Comparison of ENCODE assay signal across 8 cellular contexts in the genomic region with DNA sequence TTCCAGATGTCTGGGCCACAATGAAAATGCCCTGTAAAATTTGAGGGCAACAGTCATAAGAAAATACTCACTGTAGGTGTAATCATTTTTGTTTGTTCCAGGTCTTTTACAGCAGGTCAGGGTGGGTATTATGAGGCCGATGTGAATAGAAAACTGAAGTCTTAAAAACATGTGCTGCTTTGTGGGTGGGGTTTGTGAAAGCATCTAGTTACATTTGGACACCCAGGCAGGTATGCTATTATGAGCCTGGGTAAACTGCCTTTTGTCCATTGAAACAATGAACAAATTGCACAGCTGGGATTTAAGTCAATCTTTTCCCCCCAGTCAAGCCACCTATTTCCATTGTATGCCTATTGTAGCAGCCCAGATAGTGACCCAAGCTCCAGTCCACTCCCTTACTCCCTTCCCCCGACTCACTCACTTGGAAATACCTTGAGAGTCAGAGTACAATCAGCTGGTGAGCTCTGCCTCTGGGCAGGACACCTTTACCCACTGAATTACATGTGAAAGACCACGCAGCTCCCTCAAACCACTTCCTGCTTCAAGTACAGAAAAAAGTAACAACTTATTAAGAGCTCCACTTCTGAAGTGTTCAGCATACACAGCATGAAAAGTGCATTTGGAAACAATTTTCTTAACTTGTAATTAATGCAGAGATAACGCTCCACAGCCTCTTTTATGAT. TPM values are rescaled to one million over a fixed set of nuclear protein-coding genes. Genes with fewer than 3 reads are reported as not detected.
DNase-seq lines count a peak whose midpoint lies in the region; ATAC-seq and TF ChIP-seq lines count a peak whose summit lies in the region.

No MANE protein-coding gene starts in this region.

- H3K27me3 ChIP-seq in MM.1S (replicated peaks; ENCODE audit: insufficient read depth, low read length) (no peaks in the 10 kb centered on the region), WERI-Rb-1 (ENCODE audit: insufficient read depth, low read depth, severe bottlenecking) (no peaks in the 10 kb centered on the region)

- peak overlapping the region; percentile 38; the same call in 1 of the 2 replicates for H2AFZ ChIP-seq in MM.1S (ENCODE audit: low read length)

- H3K4me1 Mint-ChIP-seq in activated CD4-positive, alpha-beta T cell treated with anti-CD3 and anti-CD28 coated beads, Interleukin-2, amount 10 ng/mL, durations not matched to agents 24 days and 14 days: peaks cover 48% of the 10 kb centered on the region
- peaks cover 8% of the 10 kb centered on the region for H3K4me1 Mint-ChIP-seq in stimulated activated memory B cell treated with anti-CD40 and anti-IgM and Interleukin-4, amounts not matched to agents 10 μg/mL and 1 μg/mL and 100 μg/mL, for 72 hours

- 0 out of 2 replicates have a peak, but pooled peaks cover 5% of the 10 kb centered on the region for H3K36me3 ChIP-seq in MM.1S (replicated peaks; ENCODE audit: insufficient read depth, low read length)
- no peaks in the 10 kb centered on the region for H3K36me3 ChIP-seq in WERI-Rb-1

- H3K4me2 ChIP-seq in MM.1S (ENCODE audit: low read depth, low read length): peak overlapping the region; percentile 75

- no peak overlapping the region for H3K4me3 Mint-ChIP-seq in activated CD4-positive, alpha-beta T cell treated with anti-CD3 and anti-CD28 coated beads, Interleukin-2, amount 10 ng/mL, durations not matched to agents 24 days and 14 days
- H3K4me3 Mint-ChIP-seq in stimulated activated memory B cell treated with anti-CD40 and anti-IgM and Interleukin-4, amounts not matched to agents 10 μg/mL and 1 μg/mL and 100 μg/mL, for 72 hours: no peak overlapping the region

- H3K79me2 ChIP-seq in MM.1S (ENCODE audit: low read length): peaks cover 40% of the 10 kb centered on the region

- H3K9me3 ChIP-seq in MM.1S (replicated peaks; ENCODE audit: insufficient read depth, low read length): no peaks in the 10 kb centered on the region
- no peaks in the 10 kb centered on the region for H3K9me3 ChIP-seq in WERI-Rb-1 (ENCODE audit: severe bottlenecking)

- no peaks in the 10 kb centered on the region for H3K9me2 ChIP-seq in MM.1S (replicated peaks; ENCODE audit: insufficient read depth, low read length)

- no peaks in the 10 kb centered on the region for H4K20me1 ChIP-seq in MM.1S (ENCODE audit: insufficient read depth, low read length)

- peaks cover 57% of the 10 kb centered on the region for H3F3A ChIP-seq in MM.1S (ENCODE audit: insufficient read depth, low read length)

- H3K27ac ChIP-seq in MM.1S (ENCODE audit: low read length): peak overlapping the region; percentile 98
- H3K27ac ChIP-seq in WERI-Rb-1: no peak overlapping the region

- peak overlapping the region; percentile 82 for H3K9ac ChIP-seq in MM.1S (ENCODE audit: low read length)

- no peaks in the 10 kb centered on the region for H3K36me3 Mint-ChIP-seq in activated CD4-positive, alpha-beta T cell treated with anti-CD3 and anti-CD28 coated beads, Interleukin-2, amount 10 ng/mL, durations not matched to agents 24 days and 14 days (ENCODE audit: low read depth)
- peaks cover 5% of the 10 kb centered on the region for H3K36me3 Mint-ChIP-seq in stimulated activated memory B cell treated with anti-CD40 and anti-IgM and Interleukin-4, amounts not matched to agents 10 μg/mL and 1 μg/mL and 100 μg/mL, for 72 hours

- peaks cover 3% of the 10 kb centered on the region for H3K9me3 Mint-ChIP-seq in activated CD4-positive, alpha-beta T cell treated with anti-CD3 and anti-CD28 coated beads, Interleukin-2, amount 10 ng/mL, durations not matched to agents 24 days and 14 days
- no peaks in the 10 kb centered on the region for H3K9me3 Mint-ChIP-seq in stimulated activated memory B cell treated with anti-CD40 and anti-IgM and Interleukin-4, amounts not matched to agents 10 μg/mL and 1 μg/mL and 100 μg/mL, for 72 hours

- no peak overlapping the region for H3K27ac Mint-ChIP-seq in activated CD4-positive, alpha-beta T cell treated with anti-CD3 and anti-CD28 coated beads, Interleukin-2, amount 10 ng/mL, durations not matched to agents 24 days and 14 days
- H3K27ac Mint-ChIP-seq in stimulated activated memory B cell treated with anti-CD40 and anti-IgM and Interleukin-4, amounts not matched to agents 10 μg/mL and 1 μg/mL and 100 μg/mL, for 72 hours: no peak overlapping the region

- H3K4me3 ChIP-seq in MM.1S (ENCODE audit: low read length) (peak overlapping the region; percentile 47), fibroblast of villous mesenchyme (ENCODE audit: low read depth, low read length) (peak overlapping the region; percentile 39), WERI-Rb-1 (ENCODE audit: low read depth, low read length) (no peak overlapping the region)

- H3K4me1 ChIP-seq in MM.1S (ENCODE audit: low read length): peaks cover 50% of the 10 kb centered on the region

- intact Hi-C loops in activated CD4-positive, alpha-beta T cell treated with anti-CD3 and anti-CD28 coated beads, Interleukin-2, amount 10 ng/mL, durations not matched to agents 24 days and 14 days (cut with micrococcal nuclease): no loop called here

- TF ChIP-seq CTCF in MM.1S (IDR thresholded peaks at IDR 0.05; ENCODE audit: low read length): no peak
- TF ChIP-seq CTCF in fibroblast of villous mesenchyme (IDR thresholded peaks at IDR 0.05; ENCODE audit: insufficient read depth, low read depth, low read length): no peak
- TF ChIP-seq CTCF in WERI-Rb-1 (IDR thresholded peaks at IDR 0.05; ENCODE audit: low read depth, low read length): no peak

- no peaks in the 10 kb centered on the region for H3K27me3 Mint-ChIP-seq in activated CD4-positive, alpha-beta T cell treated with anti-CD3 and anti-CD28 coated beads, Interleukin-2, amount 10 ng/mL, durations not matched to agents 24 days and 14 days
- H3K27me3 Mint-ChIP-seq in stimulated activated memory B cell treated with anti-CD40 and anti-IgM and Interleukin-4, amounts not matched to agents 10 μg/mL and 1 μg/mL and 100 μg/mL, for 72 hours: no peaks in the 10 kb centered on the region

- peak; percentile 88 for DNase-seq in activated CD4-positive, alpha-beta T cell treated with anti-CD3 and anti-CD28 coated beads, Interleukin-2, amount 10 ng/mL, durations not matched to agents 24 days and 14 days
- DNase-seq in activated CD4-positive, alpha-beta T cell treated with anti-CD3 and anti-CD28 coated beads, Interleukin-2, amount 50 U/mL, for 4 hours: no peak
- DNase-seq in MM.1S (peak; percentile 87), fibroblast of villous mesenchyme (ENCODE audit: low read depth) (no peak), NCI-H1694 treated with DMSO at 0.1 percent for 48 hours (lab: John Stamatoyannopoulos, UW) (no peak), WERI-Rb-1 (no peak)

- peak; percentile 61 for ATAC-seq in GM21723 (IDR thresholded peaks at IDR 0.05; ENCODE audit: unreplicated experiment)
- peak; percentile 75 for ATAC-seq in stimulated activated memory B cell treated with anti-CD40 and anti-IgM and Interleukin-4, amounts not matched to agents 10 μg/mL and 1 μg/mL and 100 μg/mL, for 72 hours

RNA-seq across cellular contexts. Expression of a gene that starts 1.8 kb away (rescaled TPM):
- total RNA-seq in activated CD4-positive, alpha-beta T cell treated with anti-CD3 and anti-CD28 coated beads, Interleukin-2, amount 10 ng/mL, durations not matched to agents 24 days and 14 days: 1.1 and 1.8 TPM in 2 replicates
- under 0.01 and 0.64 TPM in 2 replicates for total RNA-seq in fibroblast of villous mesenchyme

Comparison
In these comparisons a context has a peak if more than half of its experiments do, and no peak if none do; other contexts are left out.
1. DNase-seq: peak in activated CD4-positive, alpha-beta T cell treated with anti-CD3 and anti-CD28 coated beads, Interleukin-2, amount 10 ng/mL, durations not matched to agents 24 days and 14 days (single experiment) and MM.1S (single experiment); none in activated CD4-positive, alpha-beta T cell treated with anti-CD3 and anti-CD28 coated beads, Interleukin-2, amount 50 U/mL, for 4 hours (0 of 2), fibroblast of villous mesenchyme (single experiment), NCI-H1694 treated with DMSO at 0.1 percent for 48 hours (single experiment) and WERI-Rb-1 (single experiment).